ENCODE assay signal across 24 cellular contexts in the genomic region with DNA sequence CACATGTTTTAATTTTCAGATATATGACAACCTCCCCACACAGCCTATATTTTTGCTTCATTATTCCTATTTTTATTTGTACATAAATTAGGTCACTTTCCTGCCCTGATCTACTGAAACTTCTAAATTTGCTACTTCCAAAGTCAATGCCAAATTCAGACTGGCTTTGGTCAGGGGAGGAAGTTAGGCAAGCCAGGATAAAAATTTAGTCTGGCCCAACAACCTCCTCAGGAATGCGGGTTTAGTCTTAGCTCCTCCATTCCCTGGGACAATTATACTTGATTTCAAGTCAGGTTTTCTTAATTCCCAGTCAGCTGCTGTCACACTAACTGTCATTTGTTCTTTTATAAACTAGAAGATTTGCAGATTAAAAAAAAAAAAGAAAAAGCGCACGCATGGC.
"Had no signal": no experiment of that assay in that cellular context is flagged by ENCODE, and none has a peak within 500 bp of the region (broad histone marks: within the 10 kb centered on the region; RNA-seq: fewer than 3 reads in every experiment).

No MANE protein-coding gene starts in this region.

- DNase-seq: activated CD4-positive, alpha-beta T cell treated with anti-CD3 and anti-CD28 coated beads for 36 hours; activated CD4-positive, CD25-positive, alpha-beta regulatory T cell; activated CD8-positive, alpha-beta memory T cell treated with anti-CD3 and anti-CD28 coated beads, Interleukin-2, amount 10 ng/mL, durations not matched to agents 7 days and 5 days; activated CD8-positive, alpha-beta T cell treated with anti-CD3 and anti-CD28 coated beads, Interleukin-2, amount 10 ng/mL, durations not matched to agents 7 days and 5 days; activated T-cell treated with anti-CD3 and anti-CD28 coated beads, Interleukin-2, amount 50 U/mL, for 48 hours; body of pancreas; cerebellar nuclear complex; gastrocnemius medialis; glutamatergic neuron; islet precursor cell; left colon; naive thymus-derived CD4-positive, alpha-beta T cell; ovary; small intestine; stimulated activated CD4-positive, alpha-beta T cell treated with anti-CD3 and anti-CD28 coated beads, Interleukin-4, amount 100 ng/mL, for 24 hours; SW 1271; T-helper 17 cell; T1000; uterus had no signal

- H3K9me3 ChIP-seq: body of pancreas, gastrocnemius medialis, ovary, thoracic aorta, uterus had no signal

- H3K27ac ChIP-seq: body of pancreas, cardiac muscle cell, gastrocnemius medialis, ovary, uterus had no signal

- H3K4me1 ChIP-seq: body of pancreas, uterus had no signal

- H3K27me3 ChIP-seq: body of pancreas, cardiac muscle cell, gastrocnemius medialis, ovary, uterus had no signal

- H3K4me3 ChIP-seq: body of pancreas, cardiac muscle cell, gastrocnemius medialis, ovary, thoracic aorta, uterus had no signal

- H3K36me3 ChIP-seq: cardiac muscle cell, gastrocnemius medialis, ovary, thoracic aorta, uterus had no signal

- ATAC-seq: activated CD4-positive, alpha-beta T cell treated with anti-CD3 and anti-CD28 coated beads for 36 hours; activated CD8-positive, alpha-beta memory T cell treated with anti-CD3 and anti-CD28 coated beads, Interleukin-2, amount 10 ng/mL, durations not matched to agents 7 days and 5 days; activated CD8-positive, alpha-beta T cell treated with anti-CD3 and anti-CD28 coated beads, Interleukin-2, amount 10 ng/mL, durations not matched to agents 7 days and 5 days; activated naive CD4-positive, alpha-beta T cell treated with anti-CD3 and anti-CD28 coated beads, Interleukin-2, amount 50 U/mL, for 72 hours; body of pancreas; gastrocnemius medialis; left colon; naive thymus-derived CD4-positive, alpha-beta T cell; sciatic nerve; stimulated activated effector memory CD8-positive, alpha-beta T cell treated with anti-CD3 and anti-CD28 coated beads, Interleukin-12 subunit alpha, Interleukin-12 subunit beta, amount 100 ng/mL, for 72 hours; T-helper 17 cell had no signal
